ENCODE assay signal across 14 cellular contexts in the genomic region with DNA sequence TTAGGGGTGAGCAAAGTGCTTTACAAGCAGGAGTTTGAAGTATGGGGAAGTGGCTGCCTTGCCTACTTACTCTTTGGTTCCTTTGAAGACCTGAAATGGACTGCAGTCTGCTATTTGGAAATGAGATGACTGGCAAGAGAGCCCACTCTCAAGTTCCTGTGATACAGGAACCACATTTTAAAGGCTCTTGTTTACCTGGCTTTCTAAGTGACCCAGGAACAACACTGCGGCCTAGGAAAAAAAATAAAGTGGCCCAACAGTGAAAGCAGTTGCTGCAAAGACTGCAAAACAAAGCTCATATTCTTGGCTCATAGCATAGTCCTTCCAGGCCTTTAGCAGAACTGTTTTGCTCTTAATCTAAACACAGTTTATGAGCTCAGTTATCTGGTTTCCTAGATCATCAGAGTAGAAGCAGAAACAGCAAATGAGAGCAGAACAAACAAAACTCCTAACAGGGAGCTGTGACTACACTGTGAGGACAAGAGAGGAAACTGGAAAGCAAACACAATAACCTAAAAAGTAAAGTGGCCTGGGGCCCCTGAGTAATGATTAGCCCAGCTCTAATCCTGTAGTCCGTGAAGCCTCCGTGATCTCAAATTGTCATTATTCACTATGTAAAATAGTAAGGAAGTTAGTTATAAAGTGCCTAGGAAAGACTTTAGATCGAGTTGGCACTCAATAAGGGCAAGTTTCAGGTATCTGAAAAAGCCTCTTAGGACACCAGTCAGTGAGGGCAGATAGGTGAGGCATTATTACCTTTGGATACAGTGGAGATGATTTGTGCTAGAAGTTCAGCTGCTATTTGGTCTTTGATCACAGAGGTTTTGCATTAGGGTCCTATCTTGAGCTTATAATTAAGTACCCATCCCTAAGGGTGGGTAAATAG. TPM values are rescaled to one million over a fixed set of nuclear protein-coding genes. Genes with fewer than 3 reads are reported as not detected.
DNase-seq lines count a peak whose midpoint lies in the region; ATAC-seq and TF ChIP-seq lines count a peak whose summit lies in the region.
"Had no signal": no experiment of that assay in that cellular context is flagged by ENCODE, and none has a peak within 500 bp of the region (broad histone marks: within the 10 kb centered on the region; RNA-seq: fewer than 3 reads in every experiment).

No MANE protein-coding gene starts in this region.

- H3K27ac Mint-ChIP-seq in natural killer cell (peak overlapping the region; percentile 60 to 67), mesothelial cell of epicardium (peak overlapping the region; percentile 83), T-cell (peak overlapping the region in 1 of 2 donors; percentile 34)
- peak overlapping the region in 1 of 2 donors; percentile 28 for H3K27ac Mint-ChIP-seq in natural killer cell treated with Interleukin-12 subunit alpha and Interleukin-12 subunit beta and Interleukin-15 and Interleukin-18, amount 100 ng/mL, for 72 hours
- no peak overlapping the region for H3K27ac Mint-ChIP-seq in activated CD4-positive, alpha-beta T cell treated with anti-CD3 and anti-CD28 coated beads for 36 hours
- H3K27ac Mint-ChIP-seq: T-helper 17 cell had no signal

- H3K27me3 Mint-ChIP-seq in natural killer cell (ENCODE audit: low read depth in 2 of 2) (no peaks in the 10 kb centered on the region), mesothelial cell of epicardium (ENCODE audit: low read depth) (no peaks in the 10 kb centered on the region), T-cell (no peaks in the 10 kb centered on the region)
- no peaks in the 10 kb centered on the region for H3K27me3 Mint-ChIP-seq in natural killer cell treated with Interleukin-12 subunit alpha and Interleukin-12 subunit beta and Interleukin-15 and Interleukin-18, amount 100 ng/mL, for 72 hours
- H3K27me3 Mint-ChIP-seq in activated CD4-positive, alpha-beta T cell treated with anti-CD3 and anti-CD28 coated beads for 36 hours, result no peaks in the 10 kb centered on the region
- H3K27me3 Mint-ChIP-seq: T-helper 17 cell had no signal

- H3K4me3 Mint-ChIP-seq in natural killer cell, result no peak overlapping the region
- H3K4me3 Mint-ChIP-seq in natural killer cell treated with Interleukin-12 subunit alpha and Interleukin-12 subunit beta and Interleukin-15 and Interleukin-18, amount 100 ng/mL, for 72 hours, result no peak overlapping the region
- no peak overlapping the region for H3K4me3 Mint-ChIP-seq in mesothelial cell of epicardium
- H3K4me3 Mint-ChIP-seq in activated CD4-positive, alpha-beta T cell treated with anti-CD3 and anti-CD28 coated beads for 36 hours, result no peak overlapping the region
- H3K4me3 Mint-ChIP-seq in T-cell, result no peak overlapping the region
- H3K4me3 Mint-ChIP-seq: neural crest cell, T-helper 17 cell had no signal

- H3K4me3 ChIP-seq in colonic mucosa, result no peak overlapping the region

- peaks cover 31 to 41% of the 10 kb centered on the region in 2 donors for H3K4me1 Mint-ChIP-seq in natural killer cell
- H3K4me1 Mint-ChIP-seq in natural killer cell treated with Interleukin-12 subunit alpha and Interleukin-12 subunit beta and Interleukin-15 and Interleukin-18, amount 100 ng/mL, for 72 hours (ENCODE audit: low read depth in 2 of 2), result peaks cover 17 to 23% of the 10 kb centered on the region in 2 donors
- H3K4me1 Mint-ChIP-seq in mesothelial cell of epicardium, result peaks cover 4% of the 10 kb centered on the region
- H3K4me1 Mint-ChIP-seq in activated CD4-positive, alpha-beta T cell treated with anti-CD3 and anti-CD28 coated beads for 36 hours, result peaks cover 12% of the 10 kb centered on the region
- H3K4me1 Mint-ChIP-seq in T-cell, result peaks cover 0 to 20% (median 17%) of the 10 kb centered on the region in 3 donors
- H3K4me1 Mint-ChIP-seq: neural crest cell had no signal

- no peak for ATAC-seq in natural killer cell
- no peak for ATAC-seq in natural killer cell treated with Interleukin-12 subunit alpha and Interleukin-12 subunit beta and Interleukin-15 and Interleukin-18, amount 100 ng/mL, for 72 hours
- ATAC-seq in activated CD4-positive, alpha-beta T cell treated with anti-CD3 and anti-CD28 coated beads for 36 hours, result no peak
- ATAC-seq in T-cell (replicated peaks in 1 of 4), result no peak
- no peak for ATAC-seq in GM21423 (IDR thresholded peaks at IDR 0.05; ENCODE audit: unreplicated experiment)
- ATAC-seq: activated naive CD4-positive, alpha-beta T cell treated with anti-CD3 and anti-CD28 coated beads, Interleukin-2, amount 50 U/mL, for 72 hours; T-helper 17 cell had no signal

- H3K36me3 ChIP-seq in colonic mucosa, result no peaks in the 10 kb centered on the region

- H3K9me3 Mint-ChIP-seq in natural killer cell (no peaks in the 10 kb centered on the region), mesothelial cell of epicardium (no peaks in the 10 kb centered on the region), T-cell (no peaks in the 10 kb centered on the region)
- H3K9me3 Mint-ChIP-seq in natural killer cell treated with Interleukin-12 subunit alpha and Interleukin-12 subunit beta and Interleukin-15 and Interleukin-18, amount 100 ng/mL, for 72 hours, result no peaks in the 10 kb centered on the region
- H3K9me3 Mint-ChIP-seq in activated CD4-positive, alpha-beta T cell treated with anti-CD3 and anti-CD28 coated beads for 36 hours (ENCODE audit: low read depth), result no peaks in the 10 kb centered on the region
- H3K9me3 Mint-ChIP-seq: activated naive CD4-positive, alpha-beta T cell treated with anti-CD3 and anti-CD28 coated beads, Interleukin-2, amount 50 U/mL, for 72 hours; neural crest cell had no signal

- intact Hi-C loops in natural killer cell (cut with micrococcal nuclease), result no loop called here
- intact Hi-C loops in colonic mucosa (cut with DNase I), result no loop called here
- intact Hi-C loops in activated CD4-positive, alpha-beta T cell treated with anti-CD3 and anti-CD28 coated beads for 36 hours (cut with DNase I, micrococcal nuclease), result no loop called here

- peak overlapping the region; percentile 78 for H3K27ac ChIP-seq in colonic mucosa

- H3K9me3 ChIP-seq in colonic mucosa, result no peaks in the 10 kb centered on the region

- CTCF ChIA-PET in activated CD4-positive, alpha-beta T cell treated with anti-CD3 and anti-CD28 coated beads for 36 hours (lab: Charles Lee), result interaction anchor here (1.0 to 1.6 kb wide), 4 partner anchors 9 to 45 kb away, joined by 3 to 5 read pairs (median 4); partner anchors contain the start of gene CCDC117
- CTCF ChIA-PET in T-cell (lab: Charles Lee), result interaction anchor here (0.6 to 0.8 kb wide), 5 partner anchors 9 to 256 kb away, joined by 3 to 4 read pairs (median 3); partner anchors contain the start of gene CCDC117 (in 1 of the 2)

- H3K4me1 ChIP-seq in colonic mucosa, result peaks cover 17% of the 10 kb centered on the region

- H3K36me3 Mint-ChIP-seq in natural killer cell (peaks cover 29% of the 10 kb centered on the region), mesothelial cell of epicardium (peaks cover 28% of the 10 kb centered on the region), T-cell (peaks cover 39% of the 10 kb centered on the region)
- H3K36me3 Mint-ChIP-seq in natural killer cell treated with Interleukin-12 subunit alpha and Interleukin-12 subunit beta and Interleukin-15 and Interleukin-18, amount 100 ng/mL, for 72 hours, result peaks cover 25% of the 10 kb centered on the region
- peaks cover 35% of the 10 kb centered on the region for H3K36me3 Mint-ChIP-seq in activated CD4-positive, alpha-beta T cell treated with anti-CD3 and anti-CD28 coated beads for 36 hours (ENCODE audit: low read depth)

- TF ChIP-seq CTCF in natural killer cell (IDR thresholded peaks at IDR 0.05) (no peak), colonic mucosa (IDR thresholded peaks at IDR 0.05) (no peak), mesothelial cell of epicardium (IDR thresholded peaks at IDR 0.05; ENCODE audit: unreplicated experiment) (no peak)

- POLR2A ChIA-PET in activated CD4-positive, alpha-beta T cell treated with anti-CD3 and anti-CD28 coated beads for 36 hours (lab: Charles Lee), result interaction anchor here (1.3 kb wide), 1 partner anchor 16 kb away, joined by 3 read pairs; the partner anchor contains the start of gene XBP1
- POLR2A ChIA-PET in T-cell (lab: Charles Lee), result interaction anchor here (0.7 to 0.9 kb wide), 3 partner anchors 11 to 13 kb away, joined by 3 read pairs; partner anchors contain the start of gene CCDC117 (in 1 of the 2)

- H3K27me3 ChIP-seq in colonic mucosa, result no peaks in the 10 kb centered on the region

- DNase-seq in natural killer cell (no peak), colonic mucosa (peak; percentile 51), mesothelial cell of epicardium (ENCODE audit: low spot score in 2 of 2, unreplicated experiment in 2 of 2) (no peak), NCI-H774 (lab: John Stamatoyannopoulos, UW) (no peak), T-cell (no peak)
- no peak for DNase-seq in natural killer cell treated with Interleukin-12 subunit alpha and Interleukin-12 subunit beta and Interleukin-15 and Interleukin-18, amount 100 ng/mL, for 72 hours (ENCODE audit: low spot score)
- DNase-seq in activated CD4-positive, alpha-beta T cell treated with anti-CD3 and anti-CD28 coated beads for 36 hours, result no peak
- DNase-seq: KBM-7; NCI-H2171 treated with DMSO at 0.1 percent for 48 hours; stimulated activated CD4-positive, alpha-beta T cell treated with anti-CD3 and anti-CD28 coated beads, Interleukin-12 subunit alpha, Interleukin-12 subunit beta, amount 100 ng/mL, for 4 hours; T-helper 17 cell had no signal

- H3K9ac ChIP-seq in colonic mucosa (ENCODE audit: low read depth in 2 of 2, low read length in 2 of 2), result peak overlapping the region in 1 of 2 donors; percentile 70

RNA-seq across cellular contexts. Expression of gene CCDC117, which starts 11.5 kb away (rescaled TPM):
- total RNA-seq in natural killer cell, result 10 to 100 TPM; 26.3 to 26.9 (median 26.6) TPM
- 10 to 100 TPM; 35.3 to 43.4 TPM for total RNA-seq in natural killer cell treated with Interleukin-12 subunit alpha and Interleukin-12 subunit beta and Interleukin-15 and Interleukin-18, amount 100 ng/mL, for 72 hours
- 10 to 100 TPM; 21.2 to 24.9 TPM for total RNA-seq in colonic mucosa
- total RNA-seq in mesothelial cell of epicardium, result 22.4 to 22.9 TPM (median 22.8 TPM) in 3 replicates
- total RNA-seq in activated CD4-positive, alpha-beta T cell treated with anti-CD3 and anti-CD28 coated beads for 36 hours, result 10 to 100 TPM; 36.1 to 36.8 TPM
- 10 to 100 TPM; 14.4 to 22.7 (median 17.4) TPM for total RNA-seq in T-cell

RNA-seq across cellular contexts. Expression of gene XBP1, which starts 16.3 kb away (rescaled TPM):
- 100 to 1,000 TPM; 221 to 240 (median 224) TPM for total RNA-seq in natural killer cell
- total RNA-seq in natural killer cell treated with Interleukin-12 subunit alpha and Interleukin-12 subunit beta and Interleukin-15 and Interleukin-18, amount 100 ng/mL, for 72 hours, result 100 to 1,000 TPM; 287 to 560 TPM
- 100 to 1,000 TPM; 210 to 251 TPM for total RNA-seq in colonic mucosa
- total RNA-seq in mesothelial cell of epicardium, result 71.9 to 73.1 TPM (median 72.7 TPM) in 3 replicates
- 100 to 1,000 TPM in 1 of 2 experiments, 10 to 100 TPM in 1; 88.8 to 101 TPM for total RNA-seq in activated CD4-positive, alpha-beta T cell treated with anti-CD3 and anti-CD28 coated beads for 36 hours
- 100 to 1,000 TPM; 132 to 205 (median 140) TPM for total RNA-seq in T-cell

RNA-seq across cellular contexts. Expression of gene HSCB, which starts 42.2 kb away (rescaled TPM):
- 10 to 100 TPM; 11.4 to 13.6 (median 12.3) TPM for total RNA-seq in natural killer cell
- 10 to 100 TPM; 11.8 to 22.1 TPM for total RNA-seq in natural killer cell treated with Interleukin-12 subunit alpha and Interleukin-12 subunit beta and Interleukin-15 and Interleukin-18, amount 100 ng/mL, for 72 hours
- 10 to 100 TPM; 11.7 to 15.6 TPM for total RNA-seq in colonic mucosa
- 15.0 to 18.7 TPM (median 15.7 TPM) in 3 replicates for total RNA-seq in mesothelial cell of epicardium
- total RNA-seq in activated CD4-positive, alpha-beta T cell treated with anti-CD3 and anti-CD28 coated beads for 36 hours, result 10 to 100 TPM; 16.5 to 18.5 TPM
- 10 to 100 TPM in 3 of 5 donors, 1 to 10 TPM in 2; 6.9 to 11.9 (median 11.5) TPM for total RNA-seq in T-cell

RNA-seq across cellular contexts. Expression of gene CHEK2, which starts 42.4 kb away (rescaled TPM):
- total RNA-seq in natural killer cell, result 10 to 100 TPM; 10.4 to 11.8 (median 11.4) TPM
- total RNA-seq in natural killer cell treated with Interleukin-12 subunit alpha and Interleukin-12 subunit beta and Interleukin-15 and Interleukin-18, amount 100 ng/mL, for 72 hours, result 10 to 100 TPM; 28.1 to 36.2 TPM
- 10 to 100 TPM; 12.2 to 36.0 TPM for total RNA-seq in colonic mucosa
- total RNA-seq in mesothelial cell of epicardium, result 22.9 to 25.0 TPM (median 24.2 TPM) in 3 replicates
- 10 to 100 TPM; 37.5 to 41.3 TPM for total RNA-seq in activated CD4-positive, alpha-beta T cell treated with anti-CD3 and anti-CD28 coated beads for 36 hours
- 1 to 10 TPM; 5.1 to 10.0 (median 7.1) TPM for total RNA-seq in T-cell
